12 cellular contexts compared by ENCODE assay signal in the genomic region with DNA sequence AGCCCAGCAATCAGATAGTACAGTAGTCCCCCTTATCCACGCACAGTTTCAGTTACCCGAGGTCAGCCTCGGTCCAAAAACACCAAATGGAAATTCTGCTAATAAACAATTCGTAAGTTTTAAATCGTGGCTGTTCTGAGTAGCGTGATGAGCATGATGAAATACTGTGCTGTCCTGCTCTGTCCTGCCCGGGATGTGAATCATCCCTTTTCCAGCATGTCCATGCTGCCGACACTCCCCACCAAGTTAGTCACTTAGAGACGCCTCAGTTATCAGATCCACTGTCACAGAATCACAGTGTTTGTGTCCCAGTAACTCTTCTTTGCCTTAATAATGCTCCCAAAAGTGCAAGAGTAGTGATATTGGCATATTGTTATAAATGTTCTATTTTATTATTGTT.
DNase-seq lines count a peak whose midpoint lies in the region; ATAC-seq and TF ChIP-seq lines count a peak whose summit lies in the region.
"Had no signal": no experiment of that assay in that cellular context is flagged by ENCODE, and none has a peak within 500 bp of the region (broad histone marks: within the 10 kb centered on the region; RNA-seq: fewer than 3 reads in every experiment).

No MANE protein-coding gene starts in this region.

- no peak overlapping the region for H3K4me3 ChIP-seq in AG04449 (ENCODE audit: low read depth, low read length)
- no peak overlapping the region for H3K4me3 ChIP-seq in astrocyte of the spinal cord (ENCODE audit: low read depth, low read length)
- H3K4me3 ChIP-seq in neural progenitor cell, result no peak overlapping the region
- H3K4me3 ChIP-seq: body of pancreas, lung, Peyer's patch had no signal

- no peak for TF ChIP-seq CTCF in AG04449 (IDR thresholded peaks at IDR 0.05; ENCODE audit: insufficient read depth, low read length, missing control alignments)
- TF ChIP-seq CTCF in astrocyte of the spinal cord (IDR thresholded peaks at IDR 0.05; ENCODE audit: low read depth, low read length), result no peak
- no peak for TF ChIP-seq CTCF in neural progenitor cell (IDR thresholded peaks at IDR 0.05)

- TF ChIP-seq POLR2A in GM18505 (IDR thresholded peaks at IDR 0.05; ENCODE audit: borderline replicate concordance, extremely low read depth, insufficient read depth, insufficient read length), result no peak

- no peak overlapping the region for H3K9ac ChIP-seq in neural progenitor cell

- POLR2A ChIA-PET in AG04449 (lab: Yijun Ruan, JAX), result no interaction called here

- DNase-seq in AG04449 (ENCODE audit: low read depth, low spot score) (peak; percentile 9), HPDE6-E6E7 (ENCODE audit: extremely low spot score) (peak; percentile 50), astrocyte of the spinal cord (ENCODE audit: low read depth, low spot score) (peak; percentile 56), iris pigment epithelial cell (ENCODE audit: low read depth) (peak; percentile 61), neural progenitor cell (ENCODE audit: low spot score) (no peak), SKM-1 treated with dmso at 0.1 percent for 144 hours (lab: John Stamatoyannopoulos, UW; ENCODE audit: unreplicated experiment) (no peak)
- no peak for DNase-seq in central memory CD4-positive, alpha-beta T cell
- DNase-seq: body of pancreas, NCI-H524 treated with DMSO at 0.1 percent for 48 hours, Peyer's patch had no signal

- no peaks in the 10 kb centered on the region for H3K27me3 ChIP-seq in neural progenitor cell
- H3K27me3 ChIP-seq: body of pancreas, Peyer's patch had no signal

- no peaks in the 10 kb centered on the region for H3K79me2 ChIP-seq in neural progenitor cell (ENCODE audit: low read depth)

- H3K27ac ChIP-seq in neural progenitor cell, result no peak overlapping the region
- H3K27ac ChIP-seq: body of pancreas, Peyer's patch had no signal

- no peak overlapping the region for H2AFZ ChIP-seq in neural progenitor cell (replicated peaks)

- peaks cover 16% of the 10 kb centered on the region for H3F3A ChIP-seq in neural progenitor cell (ENCODE audit: low read depth)

- H3K4me1 Mint-ChIP-seq in neural progenitor cell, result peaks cover 8% of the 10 kb centered on the region

- no peak for ATAC-seq in GM18505 (IDR thresholded peaks at IDR 0.05; ENCODE audit: unreplicated experiment)
- ATAC-seq: body of pancreas had no signal

- no peak overlapping the region for H3K4me3 Mint-ChIP-seq in neural progenitor cell

- H3K36me3 ChIP-seq in neural progenitor cell, result no peaks in the 10 kb centered on the region
- H3K36me3 ChIP-seq: Peyer's patch had no signal

- no peak overlapping the region for H3K27ac Mint-ChIP-seq in neural progenitor cell

- H3K9me3 ChIP-seq in neural progenitor cell (ENCODE audit: low read depth), result no peaks in the 10 kb centered on the region
- H3K9me3 ChIP-seq: body of pancreas, Peyer's patch had no signal

- no peaks in the 10 kb centered on the region for H3K9me3 Mint-ChIP-seq in neural progenitor cell

- no peaks in the 10 kb centered on the region for H3K36me3 Mint-ChIP-seq in neural progenitor cell

- H3K4me1 ChIP-seq in neural progenitor cell, result no peaks in the 10 kb centered on the region
- H3K4me1 ChIP-seq: body of pancreas had no signal

- peaks cover 7% of the 10 kb centered on the region for H3K27me3 Mint-ChIP-seq in neural progenitor cell (ENCODE audit: insufficient read depth, low read depth)

- CTCF ChIA-PET in AG04449 (lab: Yijun Ruan, JAX), result no interaction called here

- no peak overlapping the region for H3K4me2 ChIP-seq in neural progenitor cell

- no peaks in the 10 kb centered on the region for H4K20me1 ChIP-seq in neural progenitor cell (ENCODE audit: low read depth)

- in situ Hi-C loops in astrocyte of the spinal cord (cut with HindIII; ENCODE audit: low sequenced_read_pairs), result no loop called here

Comparison
In these comparisons a context has a peak if more than half of its experiments do, and no peak if none do; other contexts are left out.
1. DNase-seq: peak in AG04449 (single experiment), HPDE6-E6E7 (single experiment), astrocyte of the spinal cord (single experiment) and iris pigment epithelial cell (single experiment); none in neural progenitor cell (single experiment), central memory CD4-positive, alpha-beta T cell (single experiment) and SKM-1 treated with dmso at 0.1 percent for 144 hours (single experiment).